ENCODE assay signal across 19 cellular contexts in genomic region chr3:43489918-43490317, GRCh38.
"Had no signal": no experiment of that assay in that cellular context is flagged by ENCODE, and none has a peak within 500 bp of the region (broad histone marks: within the 10 kb centered on the region; RNA-seq: fewer than 3 reads in every experiment).

No MANE protein-coding gene starts in this region.

- H3K4me1 ChIP-seq: colonic mucosa, gastroesophageal sphincter, heart right ventricle, left ventricle myocardium inferior, stomach had no signal

- H3K4me3 ChIP-seq: colonic mucosa, gastroesophageal sphincter, heart right ventricle, left ventricle myocardium inferior, ovary, smooth muscle cell, stomach had no signal

- DNase-seq: activated CD4-positive, alpha-beta T cell treated with anti-CD3 and anti-CD28 coated beads, Interleukin-2, amount 50 U/mL, for 1 hour; activated CD4-positive, CD25-positive, alpha-beta regulatory T cell treated with anti-CD3 and anti-CD28 coated beads, Interleukin-2, amount 50 U/mL, for 72 hours; activated CD8-positive, alpha-beta memory T cell treated with anti-CD3 and anti-CD28 coated beads, Interleukin-2, amount 50 U/mL, for 4 hours; activated naive CD4-positive, alpha-beta T cell treated with anti-CD3 and anti-CD28 coated beads, Interleukin-2, amount 10 ng/mL, durations not matched to agents 7 days and 5 days; activated naive CD8-positive, alpha-beta T cell treated with anti-CD3 and anti-CD28 coated beads, Interleukin-2, amount 50 U/mL, for 24 hours; activated T-cell treated with anti-CD3 and anti-CD28 coated beads, Interleukin-2, amount 50 U/mL, for 4 hours; aorta; brain microvascular endothelial cell; central memory CD4-positive, alpha-beta T cell; colonic mucosa; heart right ventricle; kidney glomerular epithelial cell; left ventricle myocardium inferior; ovary; stimulated activated CD4-positive, alpha-beta T cell treated with anti-CD3 and anti-CD28 coated beads, Interleukin-4, amount 100 ng/mL, for 1 hour; stomach had no signal

- H3K9me3 ChIP-seq: colonic mucosa, gastroesophageal sphincter, left ventricle myocardium inferior, ovary, stomach had no signal

- H3K27ac ChIP-seq: brain microvascular endothelial cell, colonic mucosa, gastroesophageal sphincter, heart right ventricle, left ventricle myocardium inferior, stomach, VCaP had no signal

- H3K36me3 ChIP-seq: brain microvascular endothelial cell, colonic mucosa, gastroesophageal sphincter, heart right ventricle, left ventricle myocardium inferior, ovary, stomach had no signal
